Comparison of ENCODE assay signal across 21 cellular contexts in the genomic region with DNA sequence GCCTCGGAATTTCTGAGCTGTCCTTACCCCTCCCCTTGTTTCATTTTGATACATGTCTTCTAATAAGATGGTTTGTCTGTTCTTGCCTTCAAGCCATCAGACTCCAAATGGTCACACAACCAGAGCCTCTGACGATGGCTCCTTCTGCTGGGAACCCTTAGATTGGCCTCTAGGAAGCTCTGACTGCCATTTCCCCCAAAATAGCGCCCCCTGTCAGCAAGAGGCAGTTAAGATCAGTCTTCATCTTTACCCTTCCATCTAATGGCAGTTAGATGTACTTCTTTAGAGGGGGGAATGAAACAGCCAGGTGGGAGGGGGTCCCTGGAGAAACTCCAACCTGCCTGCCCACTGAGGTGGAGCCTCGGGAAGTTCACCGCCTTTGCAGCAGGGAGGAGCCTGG.
DNase-seq lines count a peak whose midpoint lies in the region; ATAC-seq and TF ChIP-seq lines count a peak whose summit lies in the region.
"Had no signal": no experiment of that assay in that cellular context is flagged by ENCODE, and none has a peak within 500 bp of the region (broad histone marks: within the 10 kb centered on the region; RNA-seq: fewer than 3 reads in every experiment).

No MANE protein-coding gene starts in this region.

- H2AFZ ChIP-seq in SK-N-SH (ENCODE audit: low read depth) = no peak overlapping the region

- H3K9me3 Mint-ChIP-seq in WTC11 = peaks cover 16% of the 10 kb centered on the region
- no peaks in the 10 kb centered on the region for H3K9me3 Mint-ChIP-seq in stimulated activated naive B cell treated with anti-CD40 and anti-IgM and Interleukin-4, amounts not matched to agents 10 μg/mL and 1 μg/mL and 100 μg/mL, for 72 hours
- H3K9me3 Mint-ChIP-seq: activated naive CD4-positive, alpha-beta T cell treated with anti-CD3 and anti-CD28 coated beads, Interleukin-2, amount 50 U/mL, for 72 hours; CD8-positive, alpha-beta memory T cell; stimulated activated memory B cell treated with anti-CD40 and anti-IgM and Interleukin-4, amounts not matched to agents 10 μg/mL and 1 μg/mL and 100 μg/mL, for 72 hours had no signal

- H3K4me1 Mint-ChIP-seq in WTC11 = peaks cover 32% of the 10 kb centered on the region
- peaks cover 6 to 33% of the 10 kb centered on the region in 2 donors for H3K4me1 Mint-ChIP-seq in stimulated activated naive B cell treated with anti-CD40 and anti-IgM and Interleukin-4, amounts not matched to agents 10 μg/mL and 1 μg/mL and 100 μg/mL, for 72 hours

- no peak overlapping the region for H3K4me2 ChIP-seq in SK-N-SH

- CTCF ChIA-PET in SK-N-SH (lab: Yijun Ruan, JAX) (interaction anchor here (1.0 to 2.4 kb wide), 4 partner anchors 9 to 44 kb away, joined by 3 to 9 read pairs (median 3); no protein-coding TSS in a partner anchor), WTC11 (lab: Charles Lee) (interaction anchor here (0.8 to 1.7 kb wide), 4 partner anchors 13 to 21 kb away, joined by 3 to 7 read pairs (median 4); no protein-coding TSS in a partner anchor)

- H3K4me3 ChIP-seq in SK-N-SH (ENCODE audit: low read depth in 2 of 2, low read length in 1 of 2) = no peak overlapping the region
- H3K4me3 ChIP-seq: body of pancreas, SJSA1 had no signal

- no peak overlapping the region for H3K4me3 Mint-ChIP-seq in WTC11
- no peak overlapping the region for H3K4me3 Mint-ChIP-seq in stimulated activated naive B cell treated with anti-CD40 and anti-IgM and Interleukin-4, amounts not matched to agents 10 μg/mL and 1 μg/mL and 100 μg/mL, for 72 hours
- H3K4me3 Mint-ChIP-seq: CD8-positive, alpha-beta memory T cell; nephron; stimulated activated memory B cell treated with anti-CD40 and anti-IgM and Interleukin-4, amounts not matched to agents 10 μg/mL and 1 μg/mL and 100 μg/mL, for 72 hours had no signal

- H3K27ac Mint-ChIP-seq in WTC11 = no peak overlapping the region
- H3K27ac Mint-ChIP-seq in stimulated activated naive B cell treated with anti-CD40 and anti-IgM and Interleukin-4, amounts not matched to agents 10 μg/mL and 1 μg/mL and 100 μg/mL, for 72 hours = peak overlapping the region; percentile 11
- H3K27ac Mint-ChIP-seq: nephron; stimulated activated memory B cell treated with anti-CD40 and anti-IgM and Interleukin-4, amounts not matched to agents 10 μg/mL and 1 μg/mL and 100 μg/mL, for 72 hours had no signal

- H3K36me3 ChIP-seq in SK-N-SH (replicated peaks in 1 of 2; ENCODE audit: control insufficient read depth in 1 of 2, insufficient read depth in 2 of 2, low read length in 1 of 2) = no peaks in the 10 kb centered on the region
- H3K36me3 ChIP-seq: SJSA1 had no signal

- no peaks in the 10 kb centered on the region for H3K27me3 ChIP-seq in SK-N-SH (ENCODE audit: insufficient read depth)
- H3K27me3 ChIP-seq: body of pancreas, SJSA1 had no signal

- no peaks in the 10 kb centered on the region for H4K20me1 ChIP-seq in SK-N-SH (ENCODE audit: insufficient read depth)

- H3K36me3 Mint-ChIP-seq in WTC11 = peaks cover 13% of the 10 kb centered on the region
- peaks cover 1 to 17% of the 10 kb centered on the region in 2 donors for H3K36me3 Mint-ChIP-seq in stimulated activated naive B cell treated with anti-CD40 and anti-IgM and Interleukin-4, amounts not matched to agents 10 μg/mL and 1 μg/mL and 100 μg/mL, for 72 hours
- H3K36me3 Mint-ChIP-seq: activated naive CD4-positive, alpha-beta T cell treated with anti-CD3 and anti-CD28 coated beads, Interleukin-2, amount 50 U/mL, for 72 hours had no signal

- H3K27me3 Mint-ChIP-seq in WTC11 (ENCODE audit: low read depth) = no peaks in the 10 kb centered on the region; the same call in 1 of the 2 replicates
- no peaks in the 10 kb centered on the region for H3K27me3 Mint-ChIP-seq in stimulated activated naive B cell treated with anti-CD40 and anti-IgM and Interleukin-4, amounts not matched to agents 10 μg/mL and 1 μg/mL and 100 μg/mL, for 72 hours
- H3K27me3 Mint-ChIP-seq: CD8-positive, alpha-beta memory T cell; stimulated activated memory B cell treated with anti-CD40 and anti-IgM and Interleukin-4, amounts not matched to agents 10 μg/mL and 1 μg/mL and 100 μg/mL, for 72 hours had no signal

- peak; percentile 37 for TF ChIP-seq CTCF in SK-N-SH (IDR thresholded peaks at IDR 0.05)
- 0 out of 2 replicates have a peak, but pooled peaks have one; percentile 11 for TF ChIP-seq CTCF in LNCAP (IDR thresholded peaks at IDR 0.05)
- peak; percentile 15; the same call in 1 of the 2 replicates for TF ChIP-seq CTCF in WTC11 (IDR thresholded peaks at IDR 0.05)

- POLR2A ChIA-PET in SK-N-SH (lab: Yijun Ruan, JAX) (no interaction called here), WTC11 (lab: Charles Lee) (no interaction called here)

- H3K9me2 ChIP-seq in SK-N-SH = no peaks in the 10 kb centered on the region

- peaks cover 8 to 21% of the 10 kb centered on the region in 2 experiments; a peak in 3 of 4 replicates for H3K4me1 ChIP-seq in SK-N-SH (ENCODE audit: control insufficient read depth in 1 of 2, insufficient read depth in 2 of 2, low read depth in 1 of 2, low read length in 1 of 2)

- no peaks in the 10 kb centered on the region for H3K9me3 ChIP-seq in SK-N-SH
- H3K9me3 ChIP-seq: body of pancreas, SJSA1 had no signal

- no peak for TF ChIP-seq EP300 in SK-N-SH (IDR thresholded peaks at IDR 0.05; ENCODE audit: borderline replicate concordance in 1 of 2, low read depth in 1 of 2, low read length in 1 of 2)

- H3K27ac ChIP-seq in SK-N-SH (ENCODE audit: low read depth in 2 of 2, low read length in 1 of 2) = no peak overlapping the region
- H3K27ac ChIP-seq: body of pancreas, SJSA1 had no signal

- peaks cover 8% of the 10 kb centered on the region for H3F3A ChIP-seq in SK-N-SH (replicated peaks; ENCODE audit: insufficient read depth)

- WGBS in SK-N-SH (ENCODE audit: low lambda C conversion rate) = 83% methylated on average over 5 of the region's 5 CpGs

- DNase-seq in SK-N-SH (no peak), WTC11 (ENCODE audit: low spot score) (no peak), foreskin melanocyte (no peak), Right ventricle myocardium superior (no peak), NCI-H1092 (lab: John Stamatoyannopoulos, UW) (no peak)
- no peak for DNase-seq in stimulated activated naive B cell treated with anti-CD40 and anti-IgM and Interleukin-4, amounts not matched to agents 10 μg/mL and 1 μg/mL and 100 μg/mL, for 72 hours
- DNase-seq: activated CD4-positive, alpha-beta T cell treated with anti-CD3 and anti-CD28 coated beads, Interleukin-2, amount 50 U/mL, for 48 hours; activated T-cell treated with anti-CD3 and anti-CD28 coated beads, Interleukin-2, amount 50 U/mL, for 48 hours; body of pancreas; CD8-positive, alpha-beta memory T cell; dermis blood vessel endothelial cell; glutamatergic neuron; islet precursor cell; NCI-H345; trophoblast cell had no signal

- H3K79me2 ChIP-seq in SK-N-SH (ENCODE audit: insufficient read depth) = no peaks in the 10 kb centered on the region; the same call in 1 of the 2 replicates

- no peak overlapping the region for H3K9ac ChIP-seq in SK-N-SH

- intact Hi-C loops in Right ventricle myocardium superior (cut with DNase I) = no loop called here

- ATAC-seq in SK-N-SH treated with all-trans-retinoic acid at 6 μM for 48 hours (no peak), WTC11 (no peak; the same call in 1 of the 2 replicates), Right ventricle myocardium superior (ENCODE audit: poor library complexity) (no peak)
- ATAC-seq in stimulated activated naive B cell treated with anti-CD40 and anti-IgM and Interleukin-4, amounts not matched to agents 10 μg/mL and 1 μg/mL and 100 μg/mL, for 72 hours (replicated peaks) = no peak
- ATAC-seq: activated naive CD4-positive, alpha-beta T cell treated with anti-CD3 and anti-CD28 coated beads, Interleukin-2, amount 50 U/mL, for 72 hours; body of pancreas; stimulated activated memory B cell treated with anti-CD40 and anti-IgM and Interleukin-4, amounts not matched to agents 10 μg/mL and 1 μg/mL and 100 μg/mL, for 72 hours had no signal

- TF ChIP-seq RAD21 in SK-N-SH (IDR thresholded peaks at IDR 0.05; ENCODE audit: low read length) = no peak

TF ChIP-seq in SK-N-SH, 30 proteins besides CTCF, POLR2A, EP300 and RAD21 (continues in another document):
- TF ChIP-seq FOXJ3 (CRISPR knock-in tag; IDR thresholded peaks at IDR 0.05) (no peak), FOXM1 (IDR thresholded peaks at IDR 0.05; ENCODE audit: low read depth) (no peak)

TF ChIP-seq in SK-N-SH treated with all-trans-retinoic acid at 6 μM for 48 hours, 23 proteins besides CTCF, POLR2A, EP300 and RAD21:
- no peak for TF ChIP-seq ARNTL (CRISPR knock-in tag; IDR thresholded peaks at IDR 0.05; ENCODE audit: borderline replicate concordance, low read depth)
- no peak for TF ChIP-seq GLIS3 (CRISPR knock-in tag; IDR thresholded peaks at IDR 0.05)
- TF ChIP-seq BACH2 (CRISPR knock-in tag; IDR thresholded peaks at IDR 0.05; ENCODE audit: borderline replicate concordance) = no peak

TF ChIP-seq in WTC11, 78 proteins besides CTCF, POLR2A, EP300 and RAD21 (continues in another document):
- TF ChIP-seq RELA (CRISPR knock-in tag; IDR thresholded peaks at IDR 0.05; ENCODE audit: borderline replicate concordance) (no peak), TP53 (CRISPR knock-in tag; IDR thresholded peaks at IDR 0.05) (no peak), ZNF317 (CRISPR knock-in tag; IDR thresholded peaks at IDR 0.05; ENCODE audit: borderline replicate concordance, low read depth) (no peak), ZNF263 (CRISPR knock-in tag; IDR thresholded peaks at IDR 0.05; ENCODE audit: low read depth) (no peak)
